8 cellular contexts compared by ENCODE assay signal in the genomic region with DNA sequence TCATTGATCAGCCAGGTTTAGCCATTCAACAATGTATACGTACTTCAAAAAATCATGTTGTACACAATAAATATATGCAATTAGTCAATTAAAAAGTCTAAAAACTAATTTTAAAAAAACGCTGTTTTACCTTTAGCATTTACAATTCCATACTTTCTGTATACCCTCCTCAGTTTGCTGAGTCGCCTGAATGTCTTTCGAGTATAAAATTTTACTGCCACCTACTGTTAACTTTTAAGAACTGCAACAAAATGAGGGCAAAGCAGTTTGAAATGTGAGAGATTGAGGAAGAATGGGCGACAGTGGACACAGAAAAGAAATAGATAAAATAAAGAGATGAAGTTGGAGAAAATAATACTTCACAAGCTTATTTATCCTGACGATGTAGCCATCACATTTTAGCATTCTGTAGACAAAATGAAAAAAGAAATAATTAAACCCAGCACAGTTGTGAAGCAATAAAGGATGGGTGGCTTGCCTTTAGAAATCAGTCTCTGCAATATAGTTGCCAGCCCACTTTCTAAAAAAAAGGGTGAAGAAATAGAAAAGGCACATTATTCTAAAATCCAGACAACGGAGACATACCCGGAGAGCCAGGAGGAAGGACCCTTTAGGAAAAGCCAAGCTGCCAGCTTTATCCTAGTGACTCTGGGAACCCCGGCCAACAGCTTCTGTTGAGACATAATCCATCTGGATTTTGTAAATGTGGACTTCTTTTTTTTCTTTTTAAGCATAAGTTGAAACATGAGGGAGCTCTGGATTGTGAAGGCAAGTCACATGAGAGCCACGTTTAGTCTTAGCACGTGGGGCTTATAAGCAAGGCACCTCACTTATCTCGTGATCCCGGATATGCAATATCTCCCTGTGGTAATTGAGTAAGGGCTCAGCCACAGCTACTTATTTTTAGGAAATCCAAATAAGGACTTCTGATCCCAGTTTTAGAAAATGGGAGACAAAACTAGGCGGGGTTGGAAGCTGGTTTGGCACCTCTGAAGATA.
A peak's percentile ranks its signal among the peaks of the same experiment; 100 is the strongest.
DNase-seq lines count a peak whose midpoint lies in the region; ATAC-seq, FAIRE-seq and TF ChIP-seq lines count a peak whose summit lies in the region.

No MANE protein-coding gene starts in this region.

- DNase-seq in GM10266 (ENCODE audit: extremely low spot score), result peak; percentile 16
- peak; percentile 33 to 78 (median 69) for DNase-seq in NCI-H1417 (lab: John Stamatoyannopoulos, UW)
- DNase-seq in cardiac muscle cell (ENCODE audit: low read depth in 1 of 2, low spot score in 1 of 2), result peak; percentile 92 to 98
- DNase-seq in sciatic nerve (ENCODE audit: low spot score), result peak; percentile 53
- DNase-seq in GM12892 (ENCODE audit: insufficient read length), result no peak
- DNase-seq in activated CD8-positive, alpha-beta memory T cell treated with anti-CD3 and anti-CD28 coated beads, Interleukin-2, amount 50 U/mL, for 48 hours, result no peak

- TF ChIP-seq CTCF in GM10266 (IDR thresholded peaks at IDR 0.05; ENCODE audit: control insufficient read depth, insufficient read depth, low read depth, missing control alignments) (peak; percentile 44), cardiac muscle cell (IDR thresholded peaks at IDR 0.05; ENCODE audit: low read depth, low read length) (peak; percentile 67)

- no peak for TF ChIP-seq POLR2A in GM12892 (IDR thresholded peaks at IDR 0.05; ENCODE audit: low read depth, low read length)

- peaks cover 29% of the 10 kb centered on the region for H3K4me1 ChIP-seq in cardiac muscle cell (ENCODE audit: low read depth)

- H3K27ac ChIP-seq in cardiac muscle cell, result peak overlapping the region; percentile 99

- no peaks in the 10 kb centered on the region for H3K27me3 ChIP-seq in cardiac muscle cell

- H3K9me3 ChIP-seq in cardiac muscle cell (ENCODE audit: low read depth), result no peaks in the 10 kb centered on the region

- peak; percentile 59 for ATAC-seq in HG02571 (IDR thresholded peaks at IDR 0.05; ENCODE audit: unreplicated experiment)
- ATAC-seq in sciatic nerve, result peak; percentile 65

- H3K4me3 ChIP-seq in cardiac muscle cell, result peak overlapping the region; percentile 44

- FAIRE-seq in TTC549 (lab: Jason Lieb, UNC), result peak; percentile 89
- FAIRE-seq in GM12892 (lab: Jason Lieb, UNC), result no peak

- H3K36me3 ChIP-seq in cardiac muscle cell, result no peaks in the 10 kb centered on the region

- intact Hi-C loops in sciatic nerve (cut with DNase I), result no loop called here

Comparison
In these comparisons a context has a peak if more than half of its experiments do, and no peak if none do; other contexts are left out.
1. DNase-seq: peak in GM10266 (single experiment), NCI-H1417 (3 of 3), cardiac muscle cell (2 of 2) and sciatic nerve (single experiment); none in GM12892 (single experiment) and activated CD8-positive, alpha-beta memory T cell treated with anti-CD3 and anti-CD28 coated beads, Interleukin-2, amount 50 U/mL, for 48 hours (single experiment).